In the genomic region with DNA sequence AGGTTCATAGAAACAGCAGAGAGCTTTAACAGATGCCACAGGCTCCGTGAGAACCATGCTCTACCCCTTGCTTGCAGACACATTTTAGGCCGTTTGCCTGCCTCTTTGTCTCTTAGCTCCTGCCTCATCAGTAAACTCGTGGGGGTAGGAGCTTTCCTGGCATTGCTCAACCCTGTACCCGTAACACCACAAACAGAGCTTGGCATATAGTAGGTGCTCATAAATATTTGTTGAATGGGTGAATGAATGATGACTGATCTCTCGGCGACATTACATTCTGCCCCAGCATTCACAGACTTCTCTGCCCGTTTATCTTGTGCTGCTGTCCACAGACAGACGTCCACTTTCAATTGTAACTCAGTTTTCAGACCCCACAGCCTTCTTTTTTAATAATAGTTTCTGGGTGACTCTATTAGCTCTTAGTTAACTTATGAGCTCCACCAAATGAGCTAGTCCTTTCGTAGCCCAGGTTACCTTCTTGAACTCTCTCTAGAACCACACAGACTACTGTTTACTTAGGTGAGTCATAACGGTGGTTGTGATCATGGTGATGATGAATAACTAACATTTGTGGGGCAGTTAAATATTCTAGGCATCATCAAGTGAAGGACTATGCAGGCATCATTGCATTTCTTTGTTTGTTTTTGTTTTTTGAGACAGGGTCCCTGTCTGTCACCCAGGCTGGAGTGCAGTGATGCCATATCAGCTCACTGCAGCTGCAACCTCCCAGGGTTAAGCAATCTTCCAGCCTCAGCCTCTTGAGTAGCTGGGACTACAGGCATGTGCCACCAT, we compare ENCODE assay signal across 9 cellular contexts.
A peak's percentile ranks its signal among the peaks of the same experiment; 100 is the strongest.
DNase-seq lines count a peak whose midpoint lies in the region; ATAC-seq and TF ChIP-seq lines count a peak whose summit lies in the region.
"Had no signal": no experiment of that assay in that cellular context is flagged by ENCODE, and none has a peak within 500 bp of the region (broad histone marks: within the 10 kb centered on the region; RNA-seq: fewer than 3 reads in every experiment).

No MANE protein-coding gene starts in this region.

- H3K36me3 ChIP-seq in HCT116 (ENCODE audit: control insufficient read depth in 1 of 2, insufficient read depth in 2 of 2, low read length in 2 of 2) = no peaks in the 10 kb centered on the region
- H3K36me3 ChIP-seq: neutrophil had no signal

- H3K36me3 Mint-ChIP-seq in type B pancreatic cell = no peaks in the 10 kb centered on the region

- no peaks in the 10 kb centered on the region for H3K9me3 ChIP-seq in HCT116 (ENCODE audit: control insufficient read depth in 1 of 2, insufficient read depth in 1 of 2, low read depth in 1 of 2, low read length in 2 of 2)
- H3K9me3 ChIP-seq: neutrophil had no signal

- no peak overlapping the region for H3K27ac ChIP-seq in HCT116 (ENCODE audit: low read depth, low read length)
- H3K27ac ChIP-seq: neutrophil had no signal

- TF ChIP-seq CTCF in HCT116 (IDR thresholded peaks at IDR 0.05 in 2 of 3, conservative IDR thresholded peaks at IDR 0.05 in 1 of 3; ENCODE audit: borderline replicate concordance in 1 of 3, insufficient read depth in 1 of 3, low read depth in 2 of 3, low read length in 2 of 3) (no peak), fibroblast of villous mesenchyme (IDR thresholded peaks at IDR 0.05; ENCODE audit: insufficient read depth, low read depth, low read length) (no peak), GM20000 (IDR thresholded peaks at IDR 0.05; ENCODE audit: extremely low read depth, missing control alignments) (no peak), type B pancreatic cell (conservative IDR thresholded peaks at IDR 0.05) (no peak)

- peak overlapping the region; percentile 82 for H2AFZ ChIP-seq in HCT116 (ENCODE audit: low read depth, low read length, poor library complexity, severe bottlenecking)

- no peaks in the 10 kb centered on the region for H3K9me3 Mint-ChIP-seq in type B pancreatic cell

- TF ChIP-seq POLR2A in HCT116 (IDR thresholded peaks at IDR 0.05; ENCODE audit: borderline replicate concordance, extremely low read depth, insufficient read depth, insufficient read length) = no peak

- ATAC-seq in HCT116 (peak; percentile 73), GM21737 (IDR thresholded peaks at IDR 0.05; ENCODE audit: unreplicated experiment) (no peak)

- no TSS peak for BruUV-seq in HCT116 (replicated peaks; lab: Mats Ljungman, UMichigan)

- RAD21 ChIA-PET in HCT116 (lab: Charles Lee; ENCODE audit: low non-redundant PET in 1 of 2, low total read pairs in 2 of 2, uncharacterized antibody in 2 of 2, unreplicated experiment in 2 of 2) = no interaction called here

- no peaks in the 10 kb centered on the region for H4K20me1 ChIP-seq in HCT116 (ENCODE audit: insufficient read depth)

- no peak for TF ChIP-seq RAD21 in HCT116 (IDR thresholded peaks at IDR 0.05; ENCODE audit: low read depth)

- POLR2A ChIA-PET in HCT116 (lab: Charles Lee) = no interaction called here

- no peak overlapping the region for H3K4me3 Mint-ChIP-seq in type B pancreatic cell

- CTCF ChIA-PET in HCT116 (lab: Charles Lee) = no interaction called here

- peaks cover 22% of the 10 kb centered on the region; the same call in 1 of the 2 replicates for H3K27me3 ChIP-seq in HCT116 (ENCODE audit: insufficient read depth, low read length)
- H3K27me3 ChIP-seq: neutrophil had no signal

- H3K4me1 ChIP-seq in HCT116 (ENCODE audit: control insufficient read depth in 1 of 2, insufficient read depth in 2 of 2, low read length in 2 of 2) = peaks cover 14 to 21% of the 10 kb centered on the region in 2 experiments; a peak in 3 of 4 replicates

- no peak overlapping the region for H3K27ac Mint-ChIP-seq in type B pancreatic cell

- no peaks in the 10 kb centered on the region for H3K79me2 ChIP-seq in HCT116 (ENCODE audit: insufficient read depth, low read length)

- no peaks in the 10 kb centered on the region for H3K9me2 ChIP-seq in HCT116 (ENCODE audit: insufficient read depth)

- peak overlapping the region; percentile 50; the same call in 1 of the 2 replicates for H3K4me2 ChIP-seq in HCT116 (ENCODE audit: low read length)

- DNase-seq in COR-L47 (lab: John Stamatoyannopoulos, UW) (peak; percentile 2), HCT116 (ENCODE audit: low read depth, low spot score) (peak; percentile 16), NCI-H748 (lab: John Stamatoyannopoulos, UW; ENCODE audit: unreplicated experiment) (peak; percentile 53), fibroblast of villous mesenchyme (ENCODE audit: low read depth) (peak; percentile 78), GM20000 (ENCODE audit: low spot score) (no peak), type B pancreatic cell (ENCODE audit: extremely low spot score, unreplicated experiment) (no peak), NCI-H1417 treated with DMSO at 0.1 percent for 48 hours (lab: John Stamatoyannopoulos, UW) (no peak)

- H3K4me3 ChIP-seq in HCT116 (replicated peaks in 1 of 2; ENCODE audit: low read depth in 1 of 2, low read length in 2 of 2) (no peak overlapping the region), fibroblast of villous mesenchyme (ENCODE audit: low read depth, low read length) (no peak overlapping the region)

- intact Hi-C loops in HCT116 (cut with micrococcal nuclease) = no loop called here

- H3K9ac ChIP-seq in HCT116 (ENCODE audit: low read length) = no peak overlapping the region

- peaks cover 12% of the 10 kb centered on the region for H3K27me3 Mint-ChIP-seq in type B pancreatic cell

- H3K4me1 Mint-ChIP-seq in type B pancreatic cell (ENCODE audit: unreplicated experiment) = peaks cover 34% of the 10 kb centered on the region

TF ChIP-seq in HCT116, 20 proteins besides CTCF, POLR2A, EP300 and RAD21:
- no peak for TF ChIP-seq ZNF274 (IDR thresholded peaks at IDR 0.05; ENCODE audit: low read depth, low read length)
- no peak for TF ChIP-seq SRF (IDR thresholded peaks at IDR 0.05; ENCODE audit: low read depth)
- TF ChIP-seq EZH2 (IDR thresholded peaks at IDR 0.05) = no peak
- TF ChIP-seq JUND (IDR thresholded peaks at IDR 0.05) = peak; percentile 51
- TF ChIP-seq SP1 (IDR thresholded peaks at IDR 0.05; ENCODE audit: low read depth) = 0 out of 2 replicates have a peak, but pooled peaks have one; percentile 17
- no peak for TF ChIP-seq ELF1 (IDR thresholded peaks at IDR 0.05; ENCODE audit: borderline replicate concordance, low read depth)
- TF ChIP-seq POLR2AphosphoS5 (IDR thresholded peaks at IDR 0.05; ENCODE audit: low read depth, low read length) = no peak
- peak; percentile 56 for TF ChIP-seq FOSL1 (IDR thresholded peaks at IDR 0.05; ENCODE audit: low read depth)

Comparison
In these comparisons a context has a peak if more than half of its experiments do, and no peak if none do; other contexts are left out.
1. DNase-seq: peak in COR-L47 (single experiment), HCT116 (single experiment), NCI-H748 (single experiment) and fibroblast of villous mesenchyme (single experiment); none in GM20000 (single experiment), type B pancreatic cell (single experiment) and NCI-H1417 treated with DMSO at 0.1 percent for 48 hours (single experiment).